In genomic region chr20:25364180-25364788, GRCh38 we compare ENCODE assay signal across 2 cellular contexts.
TF ChIP-seq lines count a peak whose summit lies in the region.

No MANE protein-coding gene starts in this region.

TF ChIP-seq in WTC11, 78 proteins besides CTCF, POLR2A, EP300 and RAD21:
- TF ChIP-seq JAZF1 (CRISPR knock-in tag; IDR thresholded peaks at IDR 0.05) (no peak), ZSCAN18 (CRISPR knock-in tag; IDR thresholded peaks at IDR 0.05) (no peak), SMAD4 (CRISPR knock-in tag; IDR thresholded peaks at IDR 0.05) (no peak), ESRRA (CRISPR knock-in tag; IDR thresholded peaks at IDR 0.05; ENCODE audit: borderline replicate concordance) (no peak), ZNF232 (CRISPR knock-in tag; IDR thresholded peaks at IDR 0.05) (no peak), AFF4 (CRISPR knock-in tag; IDR thresholded peaks at IDR 0.05; ENCODE audit: borderline replicate concordance) (no peak), GRHL2 (CRISPR knock-in tag; IDR thresholded peaks at IDR 0.05; ENCODE audit: insufficient replicate concordance, severe bottlenecking) (no peak), MLX (CRISPR knock-in tag; IDR thresholded peaks at IDR 0.05) (no peak), ZNF512 (CRISPR knock-in tag; IDR thresholded peaks at IDR 0.05; ENCODE audit: borderline replicate concordance) (no peak), ELF4 (CRISPR knock-in tag; IDR thresholded peaks at IDR 0.05; ENCODE audit: low read depth) (no peak), CBFB (CRISPR knock-in tag; IDR thresholded peaks at IDR 0.05; ENCODE audit: low read depth) (no peak), TEAD1 (CRISPR knock-in tag; IDR thresholded peaks at IDR 0.05) (no peak), FOXK1 (CRISPR knock-in tag; IDR thresholded peaks at IDR 0.05) (no peak), NR2C2 (CRISPR knock-in tag; IDR thresholded peaks at IDR 0.05) (no peak), ZBTB43 (CRISPR knock-in tag; IDR thresholded peaks at IDR 0.05) (no peak), TCF7 (CRISPR knock-in tag; IDR thresholded peaks at IDR 0.05; ENCODE audit: low read depth) (no peak)

TF ChIP-seq in H1, 55 proteins besides CTCF, POLR2A, EP300 and RAD21:
- TF ChIP-seq RNF2 (IDR thresholded peaks at IDR 0.05; ENCODE audit: borderline replicate concordance, low read depth, low read length, missing control alignments, poor library complexity, severe bottlenecking) (no peak), RXRA (IDR thresholded peaks at IDR 0.05; ENCODE audit: insufficient read depth, low read depth, low read length) (no peak), SRF (IDR thresholded peaks at IDR 0.05; ENCODE audit: low read depth, low read length) (no peak), GTF2F1 (IDR thresholded peaks at IDR 0.05; ENCODE audit: borderline replicate concordance, low read depth, low read length) (no peak), ATF3 (IDR thresholded peaks at IDR 0.05; ENCODE audit: insufficient read depth, low read depth, low read length) (no peak), POU5F1 (IDR thresholded peaks at IDR 0.05; ENCODE audit: low read depth, low read length) (no peak), CHD1 (IDR thresholded peaks at IDR 0.05; ENCODE audit: low read depth, low read length) (no peak), SUZ12 (IDR thresholded peaks at IDR 0.05; ENCODE audit: low read length) (no peak), CBX5 (IDR thresholded peaks at IDR 0.05; ENCODE audit: low read depth, low read length) (no peak), JUN (IDR thresholded peaks at IDR 0.05; ENCODE audit: low read depth, low read length) (no peak), CHD2 (IDR thresholded peaks at IDR 0.05; ENCODE audit: low read length) (no peak), CTBP2 (IDR thresholded peaks at IDR 0.05; ENCODE audit: borderline replicate concordance, insufficient read depth, insufficient read length, low read length) (no peak), CHD7 (IDR thresholded peaks at IDR 0.05; ENCODE audit: insufficient replicate concordance, low read length) (no peak), ASH2L (IDR thresholded peaks at IDR 0.05; ENCODE audit: low read length) (no peak)
TF ChIP-seq in H1: peak in this region for 0.
